10 cellular contexts compared by ENCODE assay signal in genomic region chr2:132557694-132558093, GRCh38.
"Had no signal": no experiment of that assay in that cellular context is flagged by ENCODE, and none has a peak within 500 bp of the region (broad histone marks: within the 10 kb centered on the region; RNA-seq: fewer than 3 reads in every experiment).

No MANE protein-coding gene starts in this region.

- H3K27ac ChIP-seq: GM23248 had no signal

- H3K9ac ChIP-seq: GM23248 had no signal

- FAIRE-seq: H1, H54 had no signal

- H3K4me3 ChIP-seq: GM23248, GM23338, HAP-1 had no signal

- ATAC-seq: GM23338, HCT116 had no signal

- H3K9me3 ChIP-seq: HAP-1 had no signal

- H2AFZ ChIP-seq: GM23248, GM23338 had no signal

- DNase-seq: GM23248, H7, H9, HCEC 1CT, HFFc6 had no signal

- H3K36me3 ChIP-seq: HAP-1 had no signal

- H3K4me1 ChIP-seq: HAP-1 had no signal

- H3K4me2 ChIP-seq: GM23338 had no signal
